ENCODE assay signal across 21 cellular contexts in genomic region chr6:33507261-33507660, GRCh38. TPM values are rescaled to one million over a fixed set of nuclear protein-coding genes. Genes with fewer than 3 reads are reported as not detected.
DNase-seq lines count a peak whose midpoint lies in the region; ATAC-seq and TF ChIP-seq lines count a peak whose summit lies in the region.
"Had no signal": no experiment of that assay in that cellular context is flagged by ENCODE, and none has a peak within 500 bp of the region (broad histone marks: within the 10 kb centered on the region; RNA-seq: fewer than 3 reads in every experiment).

No MANE protein-coding gene starts in this region.

- H3K79me2 ChIP-seq in PC-3 (ENCODE audit: low read length), result no peaks in the 10 kb centered on the region

- no peak for ATAC-seq in activated CD8-positive, alpha-beta memory T cell treated with anti-CD3 and anti-CD28 coated beads, Interleukin-2, amount 10 ng/mL, durations not matched to agents 7 days and 5 days
- peak; percentile 79 for ATAC-seq in PC-3
- ATAC-seq: A549 had no signal

- H3K27ac Mint-ChIP-seq in activated CD8-positive, alpha-beta memory T cell treated with anti-CD3 and anti-CD28 coated beads, Interleukin-2, amount 10 ng/mL, durations not matched to agents 7 days and 5 days, result peak overlapping the region; percentile 24
- no peak overlapping the region for H3K27ac Mint-ChIP-seq in endodermal cell
- H3K27ac Mint-ChIP-seq: B cell; CD14-positive monocyte; CD4-positive, alpha-beta memory T cell; CD4-positive, CD25-positive, alpha-beta regulatory T cell; CD8-positive, alpha-beta memory T cell had no signal

- H3F3A ChIP-seq in PC-3 (ENCODE audit: low read length, unreplicated experiment), result peaks cover 4% of the 10 kb centered on the region

- H3K9me3 ChIP-seq in PC-3 (ENCODE audit: low read length) (no peaks in the 10 kb centered on the region), endodermal cell (ENCODE audit: control insufficient read depth, low read length) (peaks cover 9% of the 10 kb centered on the region)
- H3K9me3 ChIP-seq: A549 had no signal

- no peaks in the 10 kb centered on the region for H3K36me3 ChIP-seq in PC-3 (ENCODE audit: low read depth, low read length)
- H3K36me3 ChIP-seq in endodermal cell (ENCODE audit: control insufficient read depth, insufficient read depth, low read length), result no peaks in the 10 kb centered on the region
- H3K36me3 ChIP-seq: BLaER1 treated with 17β-estradiol and CSF1 and Interleukin-3, amounts not matched to agents 10 nM and 100 nM had no signal

- peaks cover 33% of the 10 kb centered on the region for H3K4me1 Mint-ChIP-seq in activated CD8-positive, alpha-beta memory T cell treated with anti-CD3 and anti-CD28 coated beads, Interleukin-2, amount 10 ng/mL, durations not matched to agents 7 days and 5 days
- H3K4me1 Mint-ChIP-seq in endodermal cell, result peaks cover 9% of the 10 kb centered on the region

- H3K4me1 ChIP-seq in PC-3 (ENCODE audit: insufficient read depth, low read length) (peaks cover 19% of the 10 kb centered on the region), endodermal cell (ENCODE audit: control insufficient read depth, insufficient read depth, low read length) (no peaks in the 10 kb centered on the region)
- H3K4me1 ChIP-seq: A549 had no signal

- WGBS in endodermal cell (ENCODE audit: insufficient coverage in 1 of 2, insufficient read length in 1 of 2), 2 experiments, result 94 to 100% methylated on average over 2 to 3 of the region's 3 CpGs

- no peak for TF ChIP-seq CTCF in PC-3 (conservative IDR thresholded peaks at IDR 0.05; ENCODE audit: low read depth, low read length)
- TF ChIP-seq CTCF in endodermal cell (conservative IDR thresholded peaks at IDR 0.05), result no peak

- H3K9ac ChIP-seq in PC-3 (ENCODE audit: low read length) (no peak overlapping the region), endodermal cell (ENCODE audit: extremely low read depth, low read length, poor library complexity, severe bottlenecking) (no peak overlapping the region)
- H3K9ac ChIP-seq: BLaER1 treated with 17β-estradiol and CSF1 and Interleukin-3, amounts not matched to agents 10 nM and 100 nM had no signal

- H3K27ac ChIP-seq in PC-3 (ENCODE audit: low read length) (peak overlapping the region; percentile 59; the same call in 1 of the 2 replicates), endodermal cell (ENCODE audit: low read depth, low read length) (no peak overlapping the region)
- H3K27ac ChIP-seq: 22Rv1; A549; BLaER1 treated with 17β-estradiol and CSF1 and Interleukin-3, amounts not matched to agents 10 nM and 100 nM had no signal

- CTCF ChIA-PET in activated CD8-positive, alpha-beta memory T cell treated with anti-CD3 and anti-CD28 coated beads, Interleukin-2, amount 10 ng/mL, durations not matched to agents 7 days and 5 days (lab: Charles Lee), result no interaction called here
- CTCF ChIA-PET in PC-3 (lab: Charles Lee), result no interaction called here

- DNase-seq in DMS53 (lab: John Stamatoyannopoulos, UW), result peak; percentile 13
- DNase-seq in DMS53 treated with DMSO at 0.1 percent for 48 hours (lab: John Stamatoyannopoulos, UW; ENCODE audit: unreplicated experiment), result no peak
- DNase-seq in activated CD8-positive, alpha-beta memory T cell treated with anti-CD3 and anti-CD28 coated beads, Interleukin-2, amount 10 ng/mL, durations not matched to agents 7 days and 5 days, result no peak
- no peak for DNase-seq in activated CD8-positive, alpha-beta memory T cell treated with anti-CD3 and anti-CD28 coated beads for 24 hours
- peak; percentile 69 for DNase-seq in PC-3
- peak; percentile 0 for DNase-seq in endodermal cell
- DNase-seq in C1 segment of cervical spinal cord (lab: John Stamatoyannopoulos, UW), result no peak
- DNase-seq in HK-2 (ENCODE audit: unreplicated experiment), result no peak
- DNase-seq: AML-193; CD4-positive, alpha-beta memory T cell; CD4-positive, CD25-positive, alpha-beta regulatory T cell; CD8-positive, alpha-beta memory T cell; COR-L47; DMS 273 treated with DMSO at 0.1 percent for 48 hours; DMS79 treated with DMSO at 0.1 percent for 48 hours; GF-D8 had no signal

- H3K4me3 Mint-ChIP-seq in activated CD8-positive, alpha-beta memory T cell treated with anti-CD3 and anti-CD28 coated beads, Interleukin-2, amount 10 ng/mL, durations not matched to agents 7 days and 5 days, result no peak overlapping the region
- H3K4me3 Mint-ChIP-seq in endodermal cell, result no peak overlapping the region
- H3K4me3 Mint-ChIP-seq: B cell; CD14-positive monocyte; CD4-positive, alpha-beta memory T cell; CD4-positive, CD25-positive, alpha-beta regulatory T cell; CD8-positive, alpha-beta memory T cell had no signal

- no peaks in the 10 kb centered on the region for H4K20me1 ChIP-seq in PC-3 (ENCODE audit: low read length)
- H4K20me1 ChIP-seq: BLaER1 treated with 17β-estradiol and CSF1 and Interleukin-3, amounts not matched to agents 10 nM and 100 nM had no signal

- POLR2A ChIA-PET in PC-3 (lab: Charles Lee; ENCODE audit: unreplicated experiment), result no interaction called here

- intact Hi-C loops in PC-3 (cut with micrococcal nuclease), result no loop called here

- no TSS peak for BruUV-seq in PC-3 (replicated peaks; lab: Mats Ljungman, UMichigan)

- H2AFZ ChIP-seq in PC-3 (ENCODE audit: low read length), result no peak overlapping the region

- H3K27me3 Mint-ChIP-seq in activated CD8-positive, alpha-beta memory T cell treated with anti-CD3 and anti-CD28 coated beads, Interleukin-2, amount 10 ng/mL, durations not matched to agents 7 days and 5 days, result peaks cover 5% of the 10 kb centered on the region
- H3K27me3 Mint-ChIP-seq in endodermal cell (ENCODE audit: insufficient read depth), result peaks cover 6% of the 10 kb centered on the region

- no peaks in the 10 kb centered on the region for H3K9me2 ChIP-seq in PC-3 (replicated peaks; ENCODE audit: low read length)

- peak overlapping the region; percentile 57; the same call in 1 of the 2 replicates for H3K4me2 ChIP-seq in PC-3 (ENCODE audit: low read length)
- H3K4me2 ChIP-seq: A549 had no signal

- H3K36me3 Mint-ChIP-seq in activated CD8-positive, alpha-beta memory T cell treated with anti-CD3 and anti-CD28 coated beads, Interleukin-2, amount 10 ng/mL, durations not matched to agents 7 days and 5 days, result peaks cover 2% of the 10 kb centered on the region
- no peaks in the 10 kb centered on the region for H3K36me3 Mint-ChIP-seq in endodermal cell (ENCODE audit: low read depth)
- H3K36me3 Mint-ChIP-seq: CD14-positive monocyte; CD4-positive, alpha-beta memory T cell; CD4-positive, CD25-positive, alpha-beta regulatory T cell had no signal

- H3K27me3 ChIP-seq in PC-3 (ENCODE audit: low read length) (no peaks in the 10 kb centered on the region), endodermal cell (ENCODE audit: control insufficient read depth, insufficient read depth, low read length, poor library complexity, severe bottlenecking) (no peaks in the 10 kb centered on the region)

- H3K4me3 ChIP-seq in PC-3 (ENCODE audit: low read length) (no peak overlapping the region), endodermal cell (ENCODE audit: low read length) (no peak overlapping the region)
- H3K4me3 ChIP-seq: A549; BLaER1 treated with 17β-estradiol and CSF1 and Interleukin-3, amounts not matched to agents 10 nM and 100 nM had no signal

- H3K9me3 Mint-ChIP-seq in activated CD8-positive, alpha-beta memory T cell treated with anti-CD3 and anti-CD28 coated beads, Interleukin-2, amount 10 ng/mL, durations not matched to agents 7 days and 5 days (ENCODE audit: low read depth), result no peaks in the 10 kb centered on the region
- H3K9me3 Mint-ChIP-seq in endodermal cell, result peaks cover 14% of the 10 kb centered on the region

RNA-seq across cellular contexts. Expression of gene ZBTB9, which starts 52.9 kb away (rescaled TPM):
- total RNA-seq in activated CD8-positive, alpha-beta memory T cell treated with anti-CD3 and anti-CD28 coated beads, Interleukin-2, amount 10 ng/mL, durations not matched to agents 7 days and 5 days, result 1 to 10 TPM; 7.4 to 9.0 TPM
- 7.0 and 9.1 TPM in 2 replicates for total RNA-seq in PC-3 (2014; rRNA removed)
- 10 to 100 TPM; 18.0 to 20.6 TPM for total RNA-seq in endodermal cell
- polyA plus RNA-seq in endodermal cell (2013, experiment 1 of 2), result 14.1 TPM
- 12.5 TPM for polyA plus RNA-seq in endodermal cell (2013, experiment 2 of 2)

Comparison
In these comparisons a context has a peak if more than half of its experiments do, and no peak if none do; other contexts are left out.
1. DNase-seq: peak in DMS53 (single experiment), PC-3 (single experiment) and endodermal cell (single experiment); none in DMS53 treated with DMSO at 0.1 percent for 48 hours (single experiment), activated CD8-positive, alpha-beta memory T cell treated with anti-CD3 and anti-CD28 coated beads, Interleukin-2, amount 10 ng/mL, durations not matched to agents 7 days and 5 days (single experiment), activated CD8-positive, alpha-beta memory T cell treated with anti-CD3 and anti-CD28 coated beads for 24 hours (single experiment), C1 segment of cervical spinal cord (0 of 14) and HK-2 (single experiment).